ENCODE assay signal across 1 cellular context in the genomic region with DNA sequence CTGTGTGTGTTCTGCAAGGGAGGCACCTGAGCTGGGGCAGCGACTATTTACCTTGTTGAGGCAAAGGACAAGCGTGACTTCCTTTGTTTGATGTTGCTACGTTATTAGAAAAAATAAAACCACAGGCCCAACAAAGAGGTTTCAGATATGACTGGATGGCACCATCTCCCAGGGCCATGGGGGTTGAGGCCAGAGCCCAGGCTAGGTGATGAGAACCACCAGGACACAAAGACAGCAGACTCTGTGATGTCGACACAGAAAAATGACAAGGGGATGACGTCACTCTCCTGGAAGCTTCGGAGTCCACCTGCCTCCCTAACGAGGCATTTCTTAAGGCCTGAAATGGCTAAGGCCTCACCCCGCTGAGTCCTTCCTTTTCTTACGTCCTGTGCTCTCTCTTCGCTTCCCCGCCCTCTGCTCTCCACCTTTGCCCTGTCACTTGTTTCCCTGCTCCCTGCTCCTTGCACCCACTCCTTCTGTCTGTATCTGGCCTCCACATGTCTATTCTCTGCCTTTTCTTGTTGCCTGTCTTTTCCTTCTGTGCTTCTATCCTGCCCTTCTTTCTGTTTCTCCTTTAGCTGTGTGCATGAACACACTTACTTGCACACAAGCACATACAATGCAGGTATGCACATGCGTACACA.
A peak's percentile ranks its signal among the peaks of the same experiment; 100 is the strongest.
TF ChIP-seq lines count a peak whose summit lies in the region.

No MANE protein-coding gene starts in this region.

TF ChIP-seq in K562, 482 proteins besides CTCF, POLR2A, EP300 and RAD21 (continued from another document):
- TF ChIP-seq, protein P1, sequence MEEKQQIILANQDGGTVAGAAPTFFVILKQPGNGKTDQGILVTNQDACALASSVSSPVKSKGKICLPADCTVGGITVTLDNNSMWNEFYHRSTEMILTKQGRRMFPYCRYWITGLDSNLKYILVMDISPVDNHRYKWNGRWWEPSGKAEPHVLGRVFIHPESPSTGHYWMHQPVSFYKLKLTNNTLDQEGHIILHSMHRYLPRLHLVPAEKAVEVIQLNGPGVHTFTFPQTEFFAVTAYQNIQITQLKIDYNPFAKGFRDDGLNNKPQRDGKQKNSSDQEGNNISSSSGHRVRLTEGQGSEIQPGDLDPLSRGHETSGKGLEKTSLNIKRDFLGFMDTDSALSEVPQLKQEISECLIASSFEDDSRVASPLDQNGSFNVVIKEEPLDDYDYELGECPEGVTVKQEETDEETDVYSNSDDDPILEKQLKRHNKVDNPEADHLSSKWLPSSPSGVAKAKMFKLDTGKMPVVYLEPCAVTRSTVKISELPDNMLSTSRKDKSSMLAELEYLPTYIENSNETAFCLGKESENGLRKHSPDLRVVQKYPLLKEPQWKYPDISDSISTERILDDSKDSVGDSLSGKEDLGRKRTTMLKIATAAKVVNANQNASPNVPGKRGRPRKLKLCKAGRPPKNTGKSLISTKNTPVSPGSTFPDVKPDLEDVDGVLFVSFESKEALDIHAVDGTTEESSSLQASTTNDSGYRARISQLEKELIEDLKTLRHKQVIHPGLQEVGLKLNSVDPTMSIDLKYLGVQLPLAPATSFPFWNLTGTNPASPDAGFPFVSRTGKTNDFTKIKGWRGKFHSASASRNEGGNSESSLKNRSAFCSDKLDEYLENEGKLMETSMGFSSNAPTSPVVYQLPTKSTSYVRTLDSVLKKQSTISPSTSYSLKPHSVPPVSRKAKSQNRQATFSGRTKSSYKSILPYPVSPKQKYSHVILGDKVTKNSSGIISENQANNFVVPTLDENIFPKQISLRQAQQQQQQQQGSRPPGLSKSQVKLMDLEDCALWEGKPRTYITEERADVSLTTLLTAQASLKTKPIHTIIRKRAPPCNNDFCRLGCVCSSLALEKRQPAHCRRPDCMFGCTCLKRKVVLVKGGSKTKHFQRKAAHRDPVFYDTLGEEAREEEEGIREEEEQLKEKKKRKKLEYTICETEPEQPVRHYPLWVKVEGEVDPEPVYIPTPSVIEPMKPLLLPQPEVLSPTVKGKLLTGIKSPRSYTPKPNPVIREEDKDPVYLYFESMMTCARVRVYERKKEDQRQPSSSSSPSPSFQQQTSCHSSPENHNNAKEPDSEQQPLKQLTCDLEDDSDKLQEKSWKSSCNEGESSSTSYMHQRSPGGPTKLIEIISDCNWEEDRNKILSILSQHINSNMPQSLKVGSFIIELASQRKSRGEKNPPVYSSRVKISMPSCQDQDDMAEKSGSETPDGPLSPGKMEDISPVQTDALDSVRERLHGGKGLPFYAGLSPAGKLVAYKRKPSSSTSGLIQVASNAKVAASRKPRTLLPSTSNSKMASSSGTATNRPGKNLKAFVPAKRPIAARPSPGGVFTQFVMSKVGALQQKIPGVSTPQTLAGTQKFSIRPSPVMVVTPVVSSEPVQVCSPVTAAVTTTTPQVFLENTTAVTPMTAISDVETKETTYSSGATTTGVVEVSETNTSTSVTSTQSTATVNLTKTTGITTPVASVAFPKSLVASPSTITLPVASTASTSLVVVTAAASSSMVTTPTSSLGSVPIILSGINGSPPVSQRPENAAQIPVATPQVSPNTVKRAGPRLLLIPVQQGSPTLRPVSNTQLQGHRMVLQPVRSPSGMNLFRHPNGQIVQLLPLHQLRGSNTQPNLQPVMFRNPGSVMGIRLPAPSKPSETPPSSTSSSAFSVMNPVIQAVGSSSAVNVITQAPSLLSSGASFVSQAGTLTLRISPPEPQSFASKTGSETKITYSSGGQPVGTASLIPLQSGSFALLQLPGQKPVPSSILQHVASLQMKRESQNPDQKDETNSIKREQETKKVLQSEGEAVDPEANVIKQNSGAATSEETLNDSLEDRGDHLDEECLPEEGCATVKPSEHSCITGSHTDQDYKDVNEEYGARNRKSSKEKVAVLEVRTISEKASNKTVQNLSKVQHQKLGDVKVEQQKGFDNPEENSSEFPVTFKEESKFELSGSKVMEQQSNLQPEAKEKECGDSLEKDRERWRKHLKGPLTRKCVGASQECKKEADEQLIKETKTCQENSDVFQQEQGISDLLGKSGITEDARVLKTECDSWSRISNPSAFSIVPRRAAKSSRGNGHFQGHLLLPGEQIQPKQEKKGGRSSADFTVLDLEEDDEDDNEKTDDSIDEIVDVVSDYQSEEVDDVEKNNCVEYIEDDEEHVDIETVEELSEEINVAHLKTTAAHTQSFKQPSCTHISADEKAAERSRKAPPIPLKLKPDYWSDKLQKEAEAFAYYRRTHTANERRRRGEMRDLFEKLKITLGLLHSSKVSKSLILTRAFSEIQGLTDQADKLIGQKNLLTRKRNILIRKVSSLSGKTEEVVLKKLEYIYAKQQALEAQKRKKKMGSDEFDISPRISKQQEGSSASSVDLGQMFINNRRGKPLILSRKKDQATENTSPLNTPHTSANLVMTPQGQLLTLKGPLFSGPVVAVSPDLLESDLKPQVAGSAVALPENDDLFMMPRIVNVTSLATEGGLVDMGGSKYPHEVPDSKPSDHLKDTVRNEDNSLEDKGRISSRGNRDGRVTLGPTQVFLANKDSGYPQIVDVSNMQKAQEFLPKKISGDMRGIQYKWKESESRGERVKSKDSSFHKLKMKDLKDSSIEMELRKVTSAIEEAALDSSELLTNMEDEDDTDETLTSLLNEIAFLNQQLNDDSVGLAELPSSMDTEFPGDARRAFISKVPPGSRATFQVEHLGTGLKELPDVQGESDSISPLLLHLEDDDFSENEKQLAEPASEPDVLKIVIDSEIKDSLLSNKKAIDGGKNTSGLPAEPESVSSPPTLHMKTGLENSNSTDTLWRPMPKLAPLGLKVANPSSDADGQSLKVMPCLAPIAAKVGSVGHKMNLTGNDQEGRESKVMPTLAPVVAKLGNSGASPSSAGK (IDR thresholded peaks at IDR 0.05) = 0 out of 2 replicates have a peak, but pooled peaks have one; percentile 12
- no peak for TF ChIP-seq MTF1 (CRISPR knock-in tag; IDR thresholded peaks at IDR 0.05; ENCODE audit: borderline replicate concordance)
- peak; percentile 96 for TF ChIP-seq ATF7 (IDR thresholded peaks at IDR 0.05)
- TF ChIP-seq, protein P2, sequence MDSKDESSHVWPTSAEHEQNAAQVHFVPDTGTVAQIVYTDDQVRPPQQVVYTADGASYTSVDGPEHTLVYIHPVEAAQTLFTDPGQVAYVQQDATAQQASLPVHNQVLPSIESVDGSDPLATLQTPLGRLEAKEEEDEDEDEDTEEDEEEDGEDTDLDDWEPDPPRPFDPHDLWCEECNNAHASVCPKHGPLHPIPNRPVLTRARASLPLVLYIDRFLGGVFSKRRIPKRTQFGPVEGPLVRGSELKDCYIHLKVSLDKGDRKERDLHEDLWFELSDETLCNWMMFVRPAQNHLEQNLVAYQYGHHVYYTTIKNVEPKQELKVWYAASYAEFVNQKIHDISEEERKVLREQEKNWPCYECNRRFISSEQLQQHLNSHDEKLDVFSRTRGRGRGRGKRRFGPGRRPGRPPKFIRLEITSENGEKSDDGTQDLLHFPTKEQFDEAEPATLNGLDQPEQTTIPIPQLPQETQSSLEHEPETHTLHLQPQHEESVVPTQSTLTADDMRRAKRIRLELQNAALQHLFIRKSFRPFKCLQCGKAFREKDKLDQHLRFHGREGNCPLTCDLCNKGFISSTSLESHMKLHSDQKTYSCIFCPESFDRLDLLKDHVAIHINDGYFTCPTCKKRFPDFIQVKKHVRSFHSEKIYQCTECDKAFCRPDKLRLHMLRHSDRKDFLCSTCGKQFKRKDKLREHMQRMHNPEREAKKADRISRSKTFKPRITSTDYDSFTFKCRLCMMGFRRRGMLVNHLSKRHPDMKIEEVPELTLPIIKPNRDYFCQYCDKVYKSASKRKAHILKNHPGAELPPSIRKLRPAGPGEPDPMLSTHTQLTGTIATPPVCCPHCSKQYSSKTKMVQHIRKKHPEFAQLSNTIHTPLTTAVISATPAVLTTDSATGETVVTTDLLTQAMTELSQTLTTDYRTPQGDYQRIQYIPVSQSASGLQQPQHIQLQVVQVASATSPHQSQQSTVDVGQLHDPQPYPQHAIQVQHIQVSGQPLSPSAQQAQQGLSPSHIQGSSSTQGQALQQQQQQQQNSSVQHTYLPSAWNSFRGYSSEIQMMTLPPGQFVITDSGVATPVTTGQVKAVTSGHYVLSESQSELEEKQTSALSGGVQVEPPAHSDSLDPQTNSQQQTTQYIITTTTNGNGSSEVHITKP (IDR thresholded peaks at IDR 0.05; ENCODE audit: partially characterized antibody) = peak; percentile 98
- TF ChIP-seq, protein P3, sequence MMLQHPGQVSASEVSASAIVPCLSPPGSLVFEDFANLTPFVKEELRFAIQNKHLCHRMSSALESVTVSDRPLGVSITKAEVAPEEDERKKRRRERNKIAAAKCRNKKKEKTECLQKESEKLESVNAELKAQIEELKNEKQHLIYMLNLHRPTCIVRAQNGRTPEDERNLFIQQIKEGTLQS (IDR thresholded peaks at IDR 0.05) = peak; percentile 89
- TF ChIP-seq, protein P3 (CRISPR knock-in tag; conservative IDR thresholded peaks at IDR 0.05) = no peak
- peak; percentile 50; the same call in 1 of the 2 replicates for TF ChIP-seq CREM (IDR thresholded peaks at IDR 0.05; ENCODE audit: low read depth)
- no peak for TF ChIP-seq SIN3B (IDR thresholded peaks at IDR 0.05; ENCODE audit: low read depth)
- peak; percentile 69 for TF ChIP-seq JUND (IDR thresholded peaks at IDR 0.05; ENCODE audit: borderline replicate concordance, low read depth, low read length)
- TF ChIP-seq JUND (tag; IDR thresholded peaks at IDR 0.05; ENCODE audit: borderline replicate concordance, low read depth, low read length) = peak; percentile 68
- no peak for TF ChIP-seq ATF1 (CRISPR knock-in tag; IDR thresholded peaks at IDR 0.05)
- peak; percentile 74 for TF ChIP-seq ATF1 (tag; IDR thresholded peaks at IDR 0.05)
- TF ChIP-seq JUNB (CRISPR knock-in tag; conservative IDR thresholded peaks at IDR 0.05) = 0 out of 2 replicates have a peak, but pooled peaks have one; percentile 26
